ENCODE assay signal across 2 cellular contexts in the genomic region with DNA sequence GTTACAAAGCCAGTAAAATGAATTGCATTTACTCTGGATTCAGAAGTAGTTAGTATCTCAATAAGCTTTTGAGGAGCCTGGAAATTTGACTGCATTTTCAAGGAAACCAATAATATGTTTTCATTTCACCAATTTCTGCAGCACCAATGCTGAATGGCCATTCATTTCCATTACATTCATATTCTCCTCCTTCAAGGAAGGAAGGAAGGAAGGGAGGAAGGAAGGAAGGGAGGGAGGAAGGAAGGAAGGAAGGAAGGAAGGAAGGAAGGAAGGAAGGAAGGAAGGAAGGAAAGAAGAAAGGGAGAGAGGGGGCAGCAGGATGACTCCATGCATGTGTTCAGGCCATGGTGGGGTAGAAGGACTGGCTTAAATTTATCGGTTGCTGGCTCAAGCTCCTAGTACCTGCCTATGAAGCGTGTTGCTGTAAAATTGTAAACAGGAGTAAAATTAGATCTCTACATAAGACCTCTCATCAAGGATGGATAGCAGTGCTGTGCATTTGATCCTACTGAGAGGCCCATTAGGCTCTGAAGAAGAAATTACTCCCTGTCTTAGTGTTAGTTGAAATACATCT.
TF ChIP-seq lines count a peak whose summit lies in the region.

No MANE protein-coding gene starts in this region.

TF ChIP-seq in A549, 52 proteins besides CTCF, POLR2A, EP300 and RAD21:
- TF ChIP-seq, protein P1, sequence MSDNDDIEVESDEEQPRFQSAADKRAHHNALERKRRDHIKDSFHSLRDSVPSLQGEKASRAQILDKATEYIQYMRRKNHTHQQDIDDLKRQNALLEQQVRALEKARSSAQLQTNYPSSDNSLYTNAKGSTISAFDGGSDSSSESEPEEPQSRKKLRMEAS (IDR thresholded peaks at IDR 0.05): no peak
- TF ChIP-seq NR3C1 (IDR thresholded peaks at IDR 0.05) (no peak), RCOR1 (IDR thresholded peaks at IDR 0.05; ENCODE audit: low read depth, low read length) (no peak), GATA3 (IDR thresholded peaks at IDR 0.05; ENCODE audit: borderline replicate concordance) (no peak), CBX8 (IDR thresholded peaks at IDR 0.05) (no peak), FOSB (CRISPR knock-in tag; IDR thresholded peaks at IDR 0.05) (no peak), ZSCAN20 (CRISPR knock-in tag; IDR thresholded peaks at IDR 0.05) (no peak), FOXS1 (CRISPR knock-in tag; IDR thresholded peaks at IDR 0.05) (no peak), HDAC2 (IDR thresholded peaks at IDR 0.05) (no peak), EHF (CRISPR knock-in tag; IDR thresholded peaks at IDR 0.05) (no peak), NFE2L2 (conservative IDR thresholded peaks at IDR 0.05; ENCODE audit: low read length) (no peak), TFCP2L1 (CRISPR knock-in tag; IDR thresholded peaks at IDR 0.05) (no peak), SREBF2 (IDR thresholded peaks at IDR 0.05) (no peak), JUNB (IDR thresholded peaks at IDR 0.05) (no peak), RARB (CRISPR knock-in tag; IDR thresholded peaks at IDR 0.05) (no peak), TP53 (CRISPR knock-in tag; IDR thresholded peaks at IDR 0.05) (no peak), JUN (IDR thresholded peaks at IDR 0.05) (no peak)
- TF ChIP-seq, protein P2, sequence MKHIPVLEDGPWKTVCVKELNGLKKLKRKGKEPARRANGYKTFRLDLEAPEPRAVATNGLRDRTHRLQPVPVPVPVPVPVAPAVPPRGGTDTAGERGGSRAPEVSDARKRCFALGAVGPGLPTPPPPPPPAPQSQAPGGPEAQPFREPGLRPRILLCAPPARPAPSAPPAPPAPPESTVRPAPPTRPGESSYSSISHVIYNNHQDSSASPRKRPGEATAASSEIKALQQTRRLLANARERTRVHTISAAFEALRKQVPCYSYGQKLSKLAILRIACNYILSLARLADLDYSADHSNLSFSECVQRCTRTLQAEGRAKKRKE (CRISPR knock-in tag; IDR thresholded peaks at IDR 0.05; ENCODE audit: low read depth): no peak
- TF ChIP-seq, protein P3, sequence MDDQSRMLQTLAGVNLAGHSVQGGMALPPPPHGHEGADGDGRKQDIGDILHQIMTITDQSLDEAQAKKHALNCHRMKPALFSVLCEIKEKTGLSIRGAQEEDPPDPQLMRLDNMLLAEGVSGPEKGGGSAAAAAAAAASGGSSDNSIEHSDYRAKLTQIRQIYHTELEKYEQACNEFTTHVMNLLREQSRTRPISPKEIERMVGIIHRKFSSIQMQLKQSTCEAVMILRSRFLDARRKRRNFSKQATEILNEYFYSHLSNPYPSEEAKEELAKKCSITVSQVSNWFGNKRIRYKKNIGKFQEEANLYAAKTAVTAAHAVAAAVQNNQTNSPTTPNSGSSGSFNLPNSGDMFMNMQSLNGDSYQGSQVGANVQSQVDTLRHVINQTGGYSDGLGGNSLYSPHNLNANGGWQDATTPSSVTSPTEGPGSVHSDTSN (IDR thresholded peaks at IDR 0.05): no peak
- TF ChIP-seq, protein P4, sequence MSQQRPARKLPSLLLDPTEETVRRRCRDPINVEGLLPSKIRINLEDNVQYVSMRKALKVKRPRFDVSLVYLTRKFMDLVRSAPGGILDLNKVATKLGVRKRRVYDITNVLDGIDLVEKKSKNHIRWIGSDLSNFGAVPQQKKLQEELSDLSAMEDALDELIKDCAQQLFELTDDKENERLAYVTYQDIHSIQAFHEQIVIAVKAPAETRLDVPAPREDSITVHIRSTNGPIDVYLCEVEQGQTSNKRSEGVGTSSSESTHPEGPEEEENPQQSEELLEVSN (IDR thresholded peaks at IDR 0.05; ENCODE audit: borderline replicate concordance, low read depth): no peak

TF ChIP-seq in IMR-90, 13 proteins besides CTCF, POLR2A, EP300 and RAD21:
- TF ChIP-seq FOS (IDR thresholded peaks at IDR 0.05; ENCODE audit: low read depth, low read length) (no peak), RFX5 (IDR thresholded peaks at IDR 0.05; ENCODE audit: low read depth, low read length) (no peak), MAZ (IDR thresholded peaks at IDR 0.05; ENCODE audit: borderline replicate concordance, low read depth, low read length) (no peak), CEBPB (IDR thresholded peaks at IDR 0.05; ENCODE audit: low read depth, low read length) (no peak)
- TF ChIP-seq, protein P5, sequence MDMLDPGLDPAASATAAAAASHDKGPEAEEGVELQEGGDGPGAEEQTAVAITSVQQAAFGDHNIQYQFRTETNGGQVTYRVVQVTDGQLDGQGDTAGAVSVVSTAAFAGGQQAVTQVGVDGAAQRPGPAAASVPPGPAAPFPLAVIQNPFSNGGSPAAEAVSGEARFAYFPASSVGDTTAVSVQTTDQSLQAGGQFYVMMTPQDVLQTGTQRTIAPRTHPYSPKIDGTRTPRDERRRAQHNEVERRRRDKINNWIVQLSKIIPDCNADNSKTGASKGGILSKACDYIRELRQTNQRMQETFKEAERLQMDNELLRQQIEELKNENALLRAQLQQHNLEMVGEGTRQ (IDR thresholded peaks at IDR 0.05; ENCODE audit: low read depth, low read length): no peak
- TF ChIP-seq, protein P6, sequence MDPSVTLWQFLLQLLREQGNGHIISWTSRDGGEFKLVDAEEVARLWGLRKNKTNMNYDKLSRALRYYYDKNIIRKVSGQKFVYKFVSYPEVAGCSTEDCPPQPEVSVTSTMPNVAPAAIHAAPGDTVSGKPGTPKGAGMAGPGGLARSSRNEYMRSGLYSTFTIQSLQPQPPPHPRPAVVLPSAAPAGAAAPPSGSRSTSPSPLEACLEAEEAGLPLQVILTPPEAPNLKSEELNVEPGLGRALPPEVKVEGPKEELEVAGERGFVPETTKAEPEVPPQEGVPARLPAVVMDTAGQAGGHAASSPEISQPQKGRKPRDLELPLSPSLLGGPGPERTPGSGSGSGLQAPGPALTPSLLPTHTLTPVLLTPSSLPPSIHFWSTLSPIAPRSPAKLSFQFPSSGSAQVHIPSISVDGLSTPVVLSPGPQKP (IDR thresholded peaks at IDR 0.05; ENCODE audit: borderline replicate concordance, low read depth, low read length): no peak
